Comparison of ENCODE assay signal across 8 cellular contexts in genomic region chr3:50350527-50351317, GRCh38. TPM values are rescaled to one million over a fixed set of nuclear protein-coding genes. Genes with fewer than 3 reads are reported as not detected.
DNase-seq lines count a peak whose midpoint lies in the region; ATAC-seq and TF ChIP-seq lines count a peak whose summit lies in the region.

CYB561D2 (plus strand) TSS chr3:50350862; CDS start chr3:50351434, 572 bp downstream.
NPRL2 (minus strand) TSS chr3:50350775; CDS start chr3:50350652, 123 bp downstream.

- TF ChIP-seq POLR2A in prostate gland (IDR thresholded peaks at IDR 0.05), result peak; percentile 91

- TF ChIP-seq CTCF in left ventricle myocardium inferior (IDR thresholded peaks at IDR 0.05; ENCODE audit: borderline replicate concordance), result no peak
- peak in 1 of 4 experiments; percentile 19 for TF ChIP-seq CTCF in prostate gland (IDR thresholded peaks at IDR 0.05)

- H3K27ac ChIP-seq in angular gyrus (ENCODE audit: low read depth, low read length), result peak within 1 kb of the TSS; percentile 100
- peak within 1 kb of the TSS; percentile 96 for H3K27ac ChIP-seq in left ventricle myocardium inferior (replicated peaks)
- H3K27ac ChIP-seq in prostate gland, result peak within 1 kb of the TSS; percentile 94 to 96

- H3K4me1 ChIP-seq in left ventricle myocardium inferior, result peaks cover 66% of the 10 kb centered on the region
- peaks cover 20% of the 10 kb centered on the region for H3K4me1 ChIP-seq in prostate gland (replicated peaks)

- H3K36me3 ChIP-seq in left ventricle myocardium inferior (peaks cover 46% of the 10 kb centered on the region), prostate gland (no peaks in the 10 kb centered on the region)

- ATAC-seq in GM18499 (IDR thresholded peaks at IDR 0.05; ENCODE audit: insufficient read depth, unreplicated experiment) (peak; percentile 44), HG02938 (IDR thresholded peaks at IDR 0.05; ENCODE audit: unreplicated experiment) (peak; percentile 82)

- peak; percentile 23 for DNase-seq in NCI-H187 treated with DMSO at 0.1 percent for 48 hours (lab: John Stamatoyannopoulos, UW)
- peak; percentile 97 to 99 (median 99) for DNase-seq in T-helper 2 cell
- peak; percentile 98 for DNase-seq in left ventricle myocardium inferior
- DNase-seq in prostate gland (ENCODE audit: low spot score), result peak; percentile 96
- DNase-seq in ureter (ENCODE audit: low spot score), result peak; percentile 97

- peak within 1 kb of the TSS; percentile 80 for H3K4me3 ChIP-seq in left ventricle myocardium inferior
- H3K4me3 ChIP-seq in prostate gland, result peak within 1 kb of the TSS; percentile 73 to 91

- H3K27me3 ChIP-seq in left ventricle myocardium inferior (ENCODE audit: low read depth), result no peaks in the 10 kb centered on the region
- H3K27me3 ChIP-seq in prostate gland (replicated peaks; ENCODE audit: insufficient read depth), result no peaks in the 10 kb centered on the region

- H3K9me3 ChIP-seq in left ventricle myocardium inferior (replicated peaks) (no peaks in the 10 kb centered on the region), prostate gland (no peaks in the 10 kb centered on the region)

- intact Hi-C loops in left ventricle myocardium inferior (cut with micrococcal nuclease), result no loop called here
- intact Hi-C loops in prostate gland (cut with DNase I), result loop anchor here (10.0 kb wide), 1 partner anchor 1034 kb away; the partner anchor contains the start of gene MANF

- WGBS in prostate gland, result under 1% methylated on average over 62 of the region's 64 CpGs

RNA-seq across cellular contexts. Expression of gene CYB561D2, which starts in this region (rescaled TPM):
- total RNA-seq in left ventricle myocardium inferior (7.0 TPM), prostate gland (10 to 100 TPM; 33.2 to 39.9 TPM), ureter (27.5 TPM)

RNA-seq across cellular contexts. Expression of gene NPRL2, which starts in this region (rescaled TPM):
- total RNA-seq in left ventricle myocardium inferior (16.4 TPM), prostate gland (10 to 100 TPM; 22.8 to 32.1 TPM), ureter (20.5 TPM)

Comparison
In these comparisons a context has a peak if more than half of its experiments do, and no peak if none do; other contexts are left out.
1. Peak in every context shown above with its lines: DNase-seq, ATAC-seq, H3K4me3 ChIP-seq and H3K27ac ChIP-seq.
2. DNase-seq: peak in every context shown above with its lines; median percentile 99 in T-helper 2 cell; 98 in left ventricle myocardium inferior; 97 in ureter; 96 in prostate gland; 23 in NCI-H187 treated with DMSO at 0.1 percent for 48 hours.